In the genomic region with DNA sequence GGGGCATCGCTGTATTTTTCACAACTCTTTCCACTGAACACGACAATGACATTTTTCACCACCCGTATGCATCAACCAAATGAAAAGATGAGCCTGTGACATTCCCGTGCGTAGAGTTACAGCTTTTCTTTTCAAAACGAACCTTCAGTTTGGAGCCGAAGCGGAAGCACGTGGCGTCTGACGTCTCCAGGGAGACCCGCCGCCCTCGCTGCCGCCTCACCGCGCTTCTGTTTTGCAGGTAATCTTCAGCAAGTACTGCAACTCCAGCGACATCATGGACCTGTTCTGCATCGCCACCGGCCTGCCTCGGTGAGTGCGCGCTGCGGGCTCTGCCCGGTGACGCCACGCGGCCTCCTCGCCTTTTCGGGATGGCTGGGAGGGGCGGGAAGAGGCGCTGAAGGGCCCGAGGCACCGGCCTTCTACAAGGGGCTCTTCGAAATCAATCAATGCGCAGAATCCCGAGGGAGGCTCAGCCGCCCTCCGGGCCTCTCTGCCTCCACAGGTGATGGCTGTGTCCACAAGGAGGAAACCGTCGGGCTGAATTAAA, we compare ENCODE assay signal across 14 cellular contexts.
"Had no signal": no experiment of that assay in that cellular context is flagged by ENCODE, and none has a peak within 500 bp of the region (broad histone marks: within the 10 kb centered on the region; RNA-seq: fewer than 3 reads in every experiment).

No MANE protein-coding gene starts in this region.

- H3K27me3 ChIP-seq: cardiac muscle cell had no signal

- H3K4me3 ChIP-seq: cardiac muscle cell, SK-N-MC, smooth muscle cell, thoracic aorta had no signal

- DNase-seq: activated CD4-positive, alpha-beta T cell treated with anti-CD3 and anti-CD28 coated beads for 1 hour; activated naive CD4-positive, alpha-beta T cell treated with anti-CD3 and anti-CD28 coated beads, Interleukin-2, amount 50 U/mL, for 16 hours; amniotic stem cell; effector memory CD8-positive, alpha-beta T cell; left cardiac atrium; mesendoderm; naive thymus-derived CD8-positive, alpha-beta T cell; stimulated activated CD4-positive, alpha-beta T cell treated with anti-CD3 and anti-CD28 coated beads, Interleukin-4, amount 100 ng/mL, for 1 hour; WERI-Rb-1 had no signal

- H3K36me3 Mint-ChIP-seq: naive thymus-derived CD8-positive, alpha-beta T cell; stimulated activated memory B cell treated with anti-CD40 and anti-IgM and Interleukin-4, amounts not matched to agents 10 μg/mL and 1 μg/mL and 100 μg/mL, for 72 hours had no signal

- H3K36me3 ChIP-seq: cardiac muscle cell, thoracic aorta had no signal

- H3K27ac Mint-ChIP-seq: stimulated activated memory B cell treated with anti-CD40 and anti-IgM and Interleukin-4, amounts not matched to agents 10 μg/mL and 1 μg/mL and 100 μg/mL, for 72 hours had no signal

- H3K4me3 Mint-ChIP-seq: stimulated activated memory B cell treated with anti-CD40 and anti-IgM and Interleukin-4, amounts not matched to agents 10 μg/mL and 1 μg/mL and 100 μg/mL, for 72 hours had no signal

- H3K27ac ChIP-seq: cardiac muscle cell, SK-N-MC, thoracic aorta, WERI-Rb-1 had no signal

- H3K4me2 ChIP-seq: smooth muscle cell had no signal

- H3K27me3 Mint-ChIP-seq: naive thymus-derived CD8-positive, alpha-beta T cell had no signal

- H3K9me3 ChIP-seq: thoracic aorta had no signal

- H3K9me3 Mint-ChIP-seq: effector memory CD8-positive, alpha-beta T cell; naive thymus-derived CD8-positive, alpha-beta T cell; stimulated activated memory B cell treated with anti-CD40 and anti-IgM and Interleukin-4, amounts not matched to agents 10 μg/mL and 1 μg/mL and 100 μg/mL, for 72 hours had no signal

- ATAC-seq: effector memory CD8-positive, alpha-beta T cell; left cardiac atrium; naive thymus-derived CD8-positive, alpha-beta T cell; stimulated activated memory B cell treated with anti-CD40 and anti-IgM and Interleukin-4, amounts not matched to agents 10 μg/mL and 1 μg/mL and 100 μg/mL, for 72 hours had no signal
